In the genomic region with DNA sequence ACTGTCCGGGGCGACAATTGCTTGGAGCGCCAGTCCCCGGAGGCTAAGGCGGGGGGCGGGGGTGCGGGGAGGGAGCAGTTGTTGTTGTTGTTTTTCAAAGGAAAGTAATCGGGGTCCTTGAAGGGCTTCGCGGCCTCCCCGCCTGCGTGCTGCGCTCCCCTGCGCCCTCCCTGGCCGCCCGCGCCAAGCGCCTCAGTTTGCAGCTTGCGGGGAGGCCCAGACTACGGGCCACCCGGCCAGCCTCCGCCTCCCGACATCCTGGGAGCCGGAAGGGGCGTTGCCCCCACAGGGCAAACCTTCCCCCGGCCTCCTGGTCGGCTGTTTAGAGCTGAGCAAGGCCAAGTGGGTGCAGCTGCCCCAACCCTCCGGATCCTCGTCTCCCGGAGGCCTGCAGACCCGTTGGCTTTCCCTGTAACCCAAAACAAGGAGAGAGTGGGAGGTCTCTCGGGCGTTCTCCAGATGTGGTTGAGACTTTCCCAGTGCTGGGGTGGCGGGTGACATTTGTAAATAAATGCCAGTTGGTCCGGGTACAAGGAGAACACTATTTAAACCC, we compare ENCODE assay signal across 11 cellular contexts. TPM values are rescaled to one million over a fixed set of nuclear protein-coding genes. Genes with fewer than 3 reads are reported as not detected.
A peak's percentile ranks its signal among the peaks of the same experiment; 100 is the strongest.
DNase-seq lines count a peak whose midpoint lies in the region; ATAC-seq and TF ChIP-seq lines count a peak whose summit lies in the region.
"Had no signal": no experiment of that assay in that cellular context is flagged by ENCODE, and none has a peak within 500 bp of the region (broad histone marks: within the 10 kb centered on the region; RNA-seq: fewer than 3 reads in every experiment).

No MANE protein-coding gene starts in this region.

- H3K9me3 Mint-ChIP-seq in activated T-cell treated with anti-CD3 and anti-CD28 coated beads, Interleukin-2, amount 50 U/mL, for 4 hours: no peaks in the 10 kb centered on the region
- H3K9me3 Mint-ChIP-seq in stimulated activated naive CD8-positive, alpha-beta T cell treated with anti-CD3 and anti-CD28 coated beads, Interleukin-15, Interleukin-2, amounts not matched to agents 100 ng/mL and 50 ng/mL, for 24 hours: no peaks in the 10 kb centered on the region
- H3K9me3 Mint-ChIP-seq: CD4-positive, alpha-beta memory T cell had no signal

- H3K4me1 Mint-ChIP-seq in activated T-cell treated with anti-CD3 and anti-CD28 coated beads, Interleukin-2, amount 50 U/mL, for 4 hours (ENCODE audit: low read depth): peaks cover 40% of the 10 kb centered on the region
- H3K4me1 Mint-ChIP-seq in stimulated activated naive CD8-positive, alpha-beta T cell treated with anti-CD3 and anti-CD28 coated beads, Interleukin-15, Interleukin-2, amounts not matched to agents 100 ng/mL and 50 ng/mL, for 24 hours (ENCODE audit: low read depth): peaks cover 42% of the 10 kb centered on the region

- no peak overlapping the region for H3K27ac Mint-ChIP-seq in stimulated activated naive CD8-positive, alpha-beta T cell treated with anti-CD3 and anti-CD28 coated beads, Interleukin-15, Interleukin-2, amounts not matched to agents 100 ng/mL and 50 ng/mL, for 24 hours
- H3K27ac Mint-ChIP-seq: CD4-positive, alpha-beta memory T cell had no signal

- H3K27me3 Mint-ChIP-seq in activated T-cell treated with anti-CD3 and anti-CD28 coated beads, Interleukin-2, amount 50 U/mL, for 4 hours (ENCODE audit: low read depth): peaks cover 80% of the 10 kb centered on the region
- H3K27me3 Mint-ChIP-seq in stimulated activated naive CD8-positive, alpha-beta T cell treated with anti-CD3 and anti-CD28 coated beads, Interleukin-15, Interleukin-2, amounts not matched to agents 100 ng/mL and 50 ng/mL, for 24 hours: peaks cover 79% of the 10 kb centered on the region

- no peak for DNase-seq in activated T-cell treated with anti-CD3 and anti-CD28 coated beads, Interleukin-2, amount 50 U/mL, for 4 hours
- DNase-seq in activated T-cell treated with anti-CD3 and anti-CD28 coated beads for 4 hours (no peak), NCI-H2171 (lab: John Stamatoyannopoulos, UW) (peak; percentile 49), erythroblast (lab: John Stamatoyannopoulos, UW) (peak; percentile 8), SW 1271 (lab: John Stamatoyannopoulos, UW) (no peak), COR-L47 (lab: John Stamatoyannopoulos, UW) (no peak), NCI-H1105 (lab: John Stamatoyannopoulos, UW) (no peak)
- DNase-seq: CD4-positive, alpha-beta memory T cell; SHP77; stimulated activated CD4-positive, alpha-beta T cell treated with anti-CD3 and anti-CD28 coated beads, Interleukin-4, amount 100 ng/mL, for 24 hours had no signal

- peak; percentile 26 to 34 for ATAC-seq in activated T-cell treated with anti-CD3 and anti-CD28 coated beads, Interleukin-2, amount 50 U/mL, for 4 hours

- H3K36me3 Mint-ChIP-seq in activated T-cell treated with anti-CD3 and anti-CD28 coated beads, Interleukin-2, amount 50 U/mL, for 4 hours (ENCODE audit: insufficient read depth): no peaks in the 10 kb centered on the region
- H3K36me3 Mint-ChIP-seq in stimulated activated naive CD8-positive, alpha-beta T cell treated with anti-CD3 and anti-CD28 coated beads, Interleukin-15, Interleukin-2, amounts not matched to agents 100 ng/mL and 50 ng/mL, for 24 hours (ENCODE audit: low read depth): no peaks in the 10 kb centered on the region
- H3K36me3 Mint-ChIP-seq: CD4-positive, alpha-beta memory T cell had no signal

- H3K4me3 Mint-ChIP-seq in activated T-cell treated with anti-CD3 and anti-CD28 coated beads, Interleukin-2, amount 50 U/mL, for 4 hours: no peak overlapping the region
- peak overlapping the region; percentile 26 for H3K4me3 Mint-ChIP-seq in stimulated activated naive CD8-positive, alpha-beta T cell treated with anti-CD3 and anti-CD28 coated beads, Interleukin-15, Interleukin-2, amounts not matched to agents 100 ng/mL and 50 ng/mL, for 24 hours

- no peak for TF ChIP-seq POLR2A in erythroblast (IDR thresholded peaks at IDR 0.05; ENCODE audit: low read length)

RNA-seq across cellular contexts. Expression of gene SIX3, which starts 3.7 kb away (rescaled TPM):
- under 1 TPM in 1 of 3 donors, not detected in 2; 0.11 TPM for total RNA-seq in activated T-cell treated with anti-CD3 and anti-CD28 coated beads, Interleukin-2, amount 50 U/mL, for 4 hours
- total RNA-seq: CD4-positive, alpha-beta memory T cell had no signal

Comparison
In these comparisons a context has a peak if more than half of its experiments do, and no peak if none do; other contexts are left out.
1. DNase-seq: peak in NCI-H2171 (single experiment) and erythroblast (2 of 2); none in activated T-cell treated with anti-CD3 and anti-CD28 coated beads, Interleukin-2, amount 50 U/mL, for 4 hours (single experiment), activated T-cell treated with anti-CD3 and anti-CD28 coated beads for 4 hours (single experiment), SW 1271 (0 of 2), COR-L47 (single experiment) and NCI-H1105 (single experiment).